In genomic region chr15:86849563-86849962, GRCh38 we compare ENCODE assay signal across 25 cellular contexts.
A peak's percentile ranks its signal among the peaks of the same experiment; 100 is the strongest.
DNase-seq lines count a peak whose midpoint lies in the region; ATAC-seq, FAIRE-seq and TF ChIP-seq lines count a peak whose summit lies in the region.
"Had no signal": no experiment of that assay in that cellular context is flagged by ENCODE, and none has a peak within 500 bp of the region (broad histone marks: within the 10 kb centered on the region; RNA-seq: fewer than 3 reads in every experiment).

No MANE protein-coding gene starts in this region.

- no peaks in the 10 kb centered on the region for H3K36me3 Mint-ChIP-seq in activated T-helper 17 cell treated with anti-CD3 and anti-CD28 coated beads, Interleukin-2, amount 50 U/mL, for 72 hours (ENCODE audit: low read depth)
- H3K36me3 Mint-ChIP-seq in activated naive CD8-positive, alpha-beta T cell treated with anti-CD3 and anti-CD28 coated beads for 36 hours: no peaks in the 10 kb centered on the region
- H3K36me3 Mint-ChIP-seq: CD8-positive, alpha-beta memory T cell; IgD-negative memory B cell had no signal

- H3K9me3 ChIP-seq in cardiac muscle cell (ENCODE audit: low read depth): no peaks in the 10 kb centered on the region
- H3K9me3 ChIP-seq: A549 had no signal

- peaks cover 3% of the 10 kb centered on the region for H3K27me3 Mint-ChIP-seq in activated T-helper 17 cell treated with anti-CD3 and anti-CD28 coated beads, Interleukin-2, amount 50 U/mL, for 72 hours
- H3K27me3 Mint-ChIP-seq in activated naive CD8-positive, alpha-beta T cell treated with anti-CD3 and anti-CD28 coated beads for 36 hours: peaks cover 14% of the 10 kb centered on the region
- H3K27me3 Mint-ChIP-seq: B cell, IgD-negative memory B cell had no signal

- peak; percentile 96 for ATAC-seq in left ventricle myocardium superior
- ATAC-seq in activated T-helper 17 cell treated with anti-CD3 and anti-CD28 coated beads, Interleukin-2, amount 50 U/mL, for 72 hours (replicated peaks): no peak
- ATAC-seq: A549, HCT116 had no signal

- peak overlapping the region; percentile 39 for H3K27ac ChIP-seq in cardiac muscle cell
- H3K27ac ChIP-seq: A549, C4-2B, HL-60, KMS-11, SK-N-MC had no signal

- no peak for TF ChIP-seq CTCF in cardiac muscle cell (IDR thresholded peaks at IDR 0.05; ENCODE audit: low read depth, low read length)

- peak; percentile 82 for DNase-seq in cerebellar cortex (ENCODE audit: low spot score)
- DNase-seq in cardiac muscle cell (ENCODE audit: low read depth in 1 of 2, low spot score in 1 of 2): no peak
- DNase-seq in left ventricle myocardium superior: peak; percentile 58
- no peak for DNase-seq in frontal cortex (ENCODE audit: low spot score in 2 of 2)
- no peak for DNase-seq in SHP77 (lab: John Stamatoyannopoulos, UW)
- no peak for DNase-seq in activated naive CD8-positive, alpha-beta T cell treated with anti-CD3 and anti-CD28 coated beads for 36 hours
- DNase-seq: CD8-positive, alpha-beta memory T cell; DMS79 treated with DMSO at 0.1 percent for 48 hours; MM.1S; NCI-H2029; NCI-H446 treated with DMSO at 0.1 percent for 48 hours; NCI-H526; RPMI8226; SIG-M5 had no signal

- H3K4me1 ChIP-seq in cardiac muscle cell (ENCODE audit: low read depth): peaks cover 36% of the 10 kb centered on the region
- H3K4me1 ChIP-seq: A549 had no signal

- no peak overlapping the region for H3K4me3 ChIP-seq in cardiac muscle cell
- H3K4me3 ChIP-seq: A549, SK-N-MC had no signal

- no peaks in the 10 kb centered on the region for H3K9me3 Mint-ChIP-seq in activated T-helper 17 cell treated with anti-CD3 and anti-CD28 coated beads, Interleukin-2, amount 50 U/mL, for 72 hours
- H3K9me3 Mint-ChIP-seq in activated naive CD8-positive, alpha-beta T cell treated with anti-CD3 and anti-CD28 coated beads for 36 hours: peaks cover 2% of the 10 kb centered on the region

- intact Hi-C loops in left ventricle myocardium superior (cut with micrococcal nuclease): no loop called here

- H3K27ac Mint-ChIP-seq in activated T-helper 17 cell treated with anti-CD3 and anti-CD28 coated beads, Interleukin-2, amount 50 U/mL, for 72 hours: no peak overlapping the region
- no peak overlapping the region for H3K27ac Mint-ChIP-seq in activated naive CD8-positive, alpha-beta T cell treated with anti-CD3 and anti-CD28 coated beads for 36 hours
- H3K27ac Mint-ChIP-seq: B cell; CD8-positive, alpha-beta memory T cell; IgD-negative memory B cell had no signal

- no peak overlapping the region for H3K4me3 Mint-ChIP-seq in activated T-helper 17 cell treated with anti-CD3 and anti-CD28 coated beads, Interleukin-2, amount 50 U/mL, for 72 hours
- H3K4me3 Mint-ChIP-seq in activated naive CD8-positive, alpha-beta T cell treated with anti-CD3 and anti-CD28 coated beads for 36 hours: no peak overlapping the region
- H3K4me3 Mint-ChIP-seq: B cell; CD8-positive, alpha-beta memory T cell; IgD-negative memory B cell had no signal

- no peaks in the 10 kb centered on the region for H3K27me3 ChIP-seq in cardiac muscle cell

- H3K4me1 Mint-ChIP-seq in activated T-helper 17 cell treated with anti-CD3 and anti-CD28 coated beads, Interleukin-2, amount 50 U/mL, for 72 hours: no peaks in the 10 kb centered on the region
- H3K4me1 Mint-ChIP-seq in activated naive CD8-positive, alpha-beta T cell treated with anti-CD3 and anti-CD28 coated beads for 36 hours: no peaks in the 10 kb centered on the region
- H3K4me1 Mint-ChIP-seq: B cell; CD8-positive, alpha-beta memory T cell; IgD-negative memory B cell had no signal

- H3K36me3 ChIP-seq in cardiac muscle cell: no peaks in the 10 kb centered on the region

- FAIRE-seq in frontal cortex (lab: Jason Lieb, UNC): no peak
- FAIRE-seq: A549, GM12892, GM19239 had no signal

Comparison
In these comparisons a context has a peak if more than half of its experiments do, and no peak if none do; other contexts are left out.
1. DNase-seq: peak in cerebellar cortex (single experiment) and left ventricle myocardium superior (single experiment); none in cardiac muscle cell (0 of 2), frontal cortex (0 of 2), SHP77 (0 of 2) and activated naive CD8-positive, alpha-beta T cell treated with anti-CD3 and anti-CD28 coated beads for 36 hours (single experiment).